ENCODE assay signal across 8 cellular contexts in genomic region chr6:143294265-143294664, GRCh38.
"Had no signal": no experiment of that assay in that cellular context is flagged by ENCODE, and none has a peak within 500 bp of the region (broad histone marks: within the 10 kb centered on the region; RNA-seq: fewer than 3 reads in every experiment).

No MANE protein-coding gene starts in this region.

- DNase-seq: GDM1, GF-D8 had no signal

- H3K4me3 ChIP-seq: GM12878 had no signal

- ATAC-seq: GM12878 had no signal

- FAIRE-seq: G401.6, GM12878, GM12891, GM12892, GM18507, GM19239 had no signal
